19 cellular contexts compared by ENCODE assay signal in the genomic region with DNA sequence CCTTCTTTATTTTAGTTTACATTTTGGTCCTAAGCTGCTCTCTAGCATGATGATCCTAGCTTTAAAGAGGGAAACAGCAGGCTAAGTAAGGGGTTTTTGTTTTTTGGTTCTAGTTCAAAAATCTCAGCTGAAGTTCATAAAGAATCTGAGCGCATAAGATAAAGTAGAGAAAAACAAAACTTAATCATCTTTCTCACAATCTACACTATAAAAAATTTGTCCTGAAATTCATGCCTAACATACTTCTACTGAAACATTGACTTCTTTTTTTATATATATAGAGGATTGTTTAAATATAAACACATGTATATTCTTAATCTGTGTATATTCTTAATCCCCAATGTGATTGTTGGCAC. TPM values are rescaled to one million over a fixed set of nuclear protein-coding genes. Genes with fewer than 3 reads are reported as not detected.
DNase-seq lines count a peak whose midpoint lies in the region; ATAC-seq, FAIRE-seq and TF ChIP-seq lines count a peak whose summit lies in the region.
"Had no signal": no experiment of that assay in that cellular context is flagged by ENCODE, and none has a peak within 500 bp of the region (broad histone marks: within the 10 kb centered on the region; RNA-seq: fewer than 3 reads in every experiment).

No MANE protein-coding gene starts in this region.

- in situ Hi-C loops in K562 (cut with MboI), result no loop called here

- H3K9me3 Mint-ChIP-seq in GM23338, result no peaks in the 10 kb centered on the region
- H3K9me3 Mint-ChIP-seq in neural crest cell, result no peaks in the 10 kb centered on the region
- H3K9me3 Mint-ChIP-seq: mesothelial cell of epicardium, natural killer cell had no signal

- H3K4me3 ChIP-seq in GM23338, result peak overlapping the region; percentile 56
- peak overlapping the region; percentile 68 for H3K4me3 ChIP-seq in NT2/D1 (ENCODE audit: insufficient read length, low read depth)
- peak overlapping the region; percentile 66; the same call in 1 of the 2 replicates for H3K4me3 ChIP-seq in K562
- H3K4me3 ChIP-seq: coronary artery had no signal

- H3K9me1 ChIP-seq in K562 (ENCODE audit: control insufficient read depth, insufficient read depth, low read length), result no peaks in the 10 kb centered on the region

- H3K36me3 Mint-ChIP-seq in GM23338 (ENCODE audit: low read depth) (no peaks in the 10 kb centered on the region; the same call in 1 of the 3 replicates), neural crest cell (ENCODE audit: low read depth) (peaks cover 6% of the 10 kb centered on the region)
- H3K36me3 Mint-ChIP-seq: mesothelial cell of epicardium, natural killer cell had no signal

- H3K4me1 Mint-ChIP-seq in GM23338, result peaks cover 36% of the 10 kb centered on the region
- peaks cover 47% of the 10 kb centered on the region for H3K4me1 Mint-ChIP-seq in neural crest cell

- CTCF ChIA-PET in K562 (lab: Yijun Ruan, JAX; ENCODE audit: low intra/inter-chr PET ratio), result no interaction called here

- H4K20me1 ChIP-seq in GM23338 (replicated peaks; ENCODE audit: insufficient read depth) (no peaks in the 10 kb centered on the region), K562 (replicated peaks; ENCODE audit: control insufficient read depth, insufficient read depth, low read length) (no peaks in the 10 kb centered on the region)

- H3K27ac ChIP-seq in GM23338 (ENCODE audit: low read depth) (0 out of 2 replicates have a peak overlapping the region, but pooled peaks have one; percentile 99), K562 (ENCODE audit: extremely low read depth, low read depth, low read length) (no peak overlapping the region)
- H3K27ac ChIP-seq: coronary artery had no signal

- H3K9me2 ChIP-seq in GM23338 (ENCODE audit: insufficient read depth), result no peaks in the 10 kb centered on the region

- FAIRE-seq in K562 (lab: Jason Lieb, UNC), result no peak
- FAIRE-seq: bronchial epithelial cell, urothelium cell line had no signal

- H3K4me2 ChIP-seq in GM23338, result peak overlapping the region; percentile 74
- peak overlapping the region; percentile 73 for H3K4me2 ChIP-seq in K562 (ENCODE audit: insufficient read depth, low read length)

- no peak for ATAC-seq in GM23338
- no peak for ATAC-seq in K562
- ATAC-seq: activated CD4-positive, alpha-beta T cell treated with anti-CD3 and anti-CD28 coated beads for 36 hours; activated T-cell treated with anti-CD3 and anti-CD28 coated beads, Interleukin-2, amount 50 U/mL, for 4 hours; natural killer cell had no signal

- no peaks in the 10 kb centered on the region for H3F3A ChIP-seq in GM23338 (replicated peaks; ENCODE audit: low read depth)

- 76% methylated on average over 1 of the region's 1 CpG for whole genome bisulfite sequencing in K562 (ENCODE audit: insufficient coverage, low coverage, missing lambda C conversion rate)

- H3K36me3 ChIP-seq in GM23338 (ENCODE audit: insufficient read depth) (no peaks in the 10 kb centered on the region), NT2/D1 (ENCODE audit: insufficient read depth, insufficient read length, low read length) (peaks cover 6% of the 10 kb centered on the region), K562 (ENCODE audit: control insufficient read depth, insufficient read depth, low read length) (0 out of 3 replicates have a peak, but pooled peaks cover 2% of the 10 kb centered on the region)

- intact Hi-C loops in K562 (cut with micrococcal nuclease), result no loop called here

- H3K27ac Mint-ChIP-seq in GM23338 (no peak overlapping the region), neural crest cell (ENCODE audit: unreplicated experiment) (no peak overlapping the region)
- H3K27ac Mint-ChIP-seq: activated CD4-positive, alpha-beta T cell treated with anti-CD3 and anti-CD28 coated beads for 36 hours; CD4-positive, alpha-beta T cell; natural killer cell had no signal

- TF ChIP-seq POLR2A in K562 (conservative IDR thresholded peaks at IDR 0.05), result no peak

- peaks cover 27% of the 10 kb centered on the region for H3K4me1 ChIP-seq in GM23338 (ENCODE audit: insufficient read depth)
- no peaks in the 10 kb centered on the region for H3K4me1 ChIP-seq in NT2/D1 (ENCODE audit: insufficient read depth, insufficient read length)
- peaks cover 2 to 9% of the 10 kb centered on the region in 2 experiments; a peak in 2 of 5 replicates for H3K4me1 ChIP-seq in K562 (replicated peaks in 1 of 2; ENCODE audit: control insufficient read depth in 2 of 2, insufficient read depth in 2 of 2, low read length in 2 of 2)

- H2AFZ ChIP-seq in GM23338 (no peak overlapping the region), K562 (ENCODE audit: low read depth, low read length) (no peak overlapping the region)

- H3K9me3 ChIP-seq in NT2/D1 (ENCODE audit: insufficient read depth, low read length), result no peaks in the 10 kb centered on the region
- no peaks in the 10 kb centered on the region for H3K9me3 ChIP-seq in K562 (replicated peaks; ENCODE audit: control insufficient read depth, insufficient read depth, low read depth, low read length)

- POLR2A ChIA-PET in K562 (lab: Yijun Ruan, JAX), result interaction anchor here (0.6 to 0.9 kb wide), 4 partner anchors 13 to 348 kb away, joined by 3 to 6 read pairs (median 3); a partner anchor contains a TSS

- H3K9ac ChIP-seq in NT2/D1 (ENCODE audit: insufficient read length, low read depth) (no peak overlapping the region), K562 (ENCODE audit: insufficient read depth in 1 of 2, low read depth in 2 of 2, low read length in 2 of 2) (peak overlapping the region in 1 of 2 experiments; percentile 98; a peak in 2 of 4 replicates)

- H3K4me3 Mint-ChIP-seq in GM23338 (peak overlapping the region; percentile 84), neural crest cell (peak overlapping the region; percentile 90)
- H3K4me3 Mint-ChIP-seq: activated CD4-positive, alpha-beta T cell treated with anti-CD3 and anti-CD28 coated beads for 36 hours; activated T-cell treated with anti-CD3 and anti-CD28 coated beads, Interleukin-2, amount 50 U/mL, for 4 hours; natural killer cell had no signal

- BruUV-seq in K562 (replicated peaks; lab: Mats Ljungman, UMichigan), result no TSS peak

- no peak for TF ChIP-seq EP300 in K562 (IDR thresholded peaks at IDR 0.05; ENCODE audit: low read length)

- H3K27me3 ChIP-seq in GM23338 (ENCODE audit: insufficient read depth), result no peaks in the 10 kb centered on the region
- no peaks in the 10 kb centered on the region for H3K27me3 ChIP-seq in NT2/D1 (ENCODE audit: insufficient read depth, insufficient read length)
- H3K27me3 ChIP-seq in K562 (ENCODE audit: control insufficient read depth in 2 of 2, insufficient read depth in 2 of 2, low read length in 2 of 2), result no peaks in the 10 kb centered on the region

- H3K27me3 Mint-ChIP-seq in GM23338 (ENCODE audit: insufficient read depth, low read depth, poor library complexity), result peaks cover 10% of the 10 kb centered on the region
- peaks cover 4% of the 10 kb centered on the region for H3K27me3 Mint-ChIP-seq in neural crest cell (ENCODE audit: low read depth)

- DNase-seq in GM23338 (ENCODE audit: low spot score), result no peak
- no peak for DNase-seq in NT2/D1 (ENCODE audit: low read depth, low spot score)
- no peak for DNase-seq in K562 (ENCODE audit: extremely low read depth in 1 of 4, low spot score in 3 of 4)
- DNase-seq in neural crest cell (ENCODE audit: low read depth, low spot score), result no peak
- DNase-seq in NCI-H526 treated with DMSO at 0.1 percent for 48 hours (lab: John Stamatoyannopoulos, UW), result no peak
- no peak for DNase-seq in putamen (ENCODE audit: low spot score)
- no peak for DNase-seq in COR-L47 (lab: John Stamatoyannopoulos, UW)
- DNase-seq: activated CD4-positive, alpha-beta T cell treated with anti-CD3 and anti-CD28 coated beads for 36 hours; activated naive CD4-positive, alpha-beta T cell; activated T-cell treated with anti-CD3 and anti-CD28 coated beads, Interleukin-2, amount 50 U/mL, for 4 hours; CD4-positive, alpha-beta T cell; natural killer cell; NCI-H1436; posterior cingulate gyrus; SHP77 had no signal

- TF ChIP-seq CTCF in GM23338 (conservative IDR thresholded peaks at IDR 0.05; ENCODE audit: low read depth in 2 of 2) (no peak), K562 (IDR thresholded peaks at IDR 0.05 in 2 of 3, conservative IDR thresholded peaks at IDR 0.05 in 1 of 3; ENCODE audit: insufficient read depth in 2 of 3, low read depth in 1 of 3, low read length in 3 of 3) (no peak), neural crest cell (conservative IDR thresholded peaks at IDR 0.05) (no peak)

- peaks cover 63% of the 10 kb centered on the region for H3K79me2 ChIP-seq in GM23338 (replicated peaks; ENCODE audit: insufficient read depth)
- peaks cover 66% of the 10 kb centered on the region for H3K79me2 ChIP-seq in K562 (ENCODE audit: control insufficient read depth, insufficient read depth, low read length)

- TF ChIP-seq RAD21 in K562 (CRISPR knock-in tag; conservative IDR thresholded peaks at IDR 0.05 in 1 of 2, IDR thresholded peaks at IDR 0.05 in 1 of 2), result no peak

RNA-seq across cellular contexts. Expression of a gene that starts 6.9 kb away (rescaled TPM):
- total RNA-seq in GM23338 (2014; rRNA removed; shearing (Covaris generic)), result 183 and 209 TPM in 2 replicates
- polyA plus RNA-seq in GM23338 (2016; fragmentation: Nextera tagmentation; extraction: Ambion mirVana) (47.1 and 52.0 TPM in 2 replicates), K562 (2011; rRNA removed) (53.2 and 61.4 TPM in 2 replicates), K562 (2014; fragmentation: Illumina TruSeq; extraction: Trizol) (67.9 and 88.1 TPM in 2 replicates), K562 (2014; fragmentation: Nextera tagmentation; extraction: Ambion mirVana) (1 to 10 TPM; 8.4 to 8.5 TPM), K562 (2014; rRNA removed) (45.3 and 55.8 TPM in 2 replicates)
- total RNA-seq in K562 (2011; cell fraction: chromatin; rRNA removed; ENCODE audit: low replicate concordance), result 95.3 and 272 TPM in 2 replicates
- total RNA-seq in K562 (2011; cell fraction: nucleolus; rRNA removed), result 53.0 and 62.1 TPM in 2 replicates
- 111 and 181 TPM in 2 replicates for total RNA-seq in K562 (2011; cell fraction: nucleoplasm; rRNA removed)
- total RNA-seq in K562 (2014; rRNA removed) (46.0 and 49.5 TPM in 2 replicates), K562 (2014; rRNA removed; fragmentation: Illumina TruSeq; extraction: Trizol) (79.0 and 82.8 TPM in 2 replicates), K562 (2015; rRNA removed; fragmentation: Illumina TruSeq; extraction: Trizol) (62.9 and 71.4 TPM in 2 replicates), K562 (2021) (61.2 and 62.9 TPM in 2 replicates), neural crest cell (117 and 118 TPM in 2 replicates)
- polyA plus RNA-seq in K562 (2011; cell fraction: cytosol; rRNA removed), result 34.6 and 39.6 TPM in 2 replicates
- polyA plus RNA-seq in K562 (2011; cell fraction: nucleus; rRNA removed), result 46.4 and 48.8 TPM in 2 replicates
- polyA plus RNA-seq in K562 (2012), result 38.8 and 43.7 TPM in 2 replicates
- 92.7 and 97.6 TPM in 2 replicates for polyA minus RNA-seq in K562 (2011; rRNA and poly(A)+ RNA removed)
- 46.0 and 65.1 TPM in 2 replicates for polyA minus RNA-seq in K562 (2011; cell fraction: cytosol; rRNA and poly(A)+ RNA removed)
- 38.0 and 61.4 TPM in 2 replicates for polyA minus RNA-seq in K562 (2011; cell fraction: nucleus; rRNA and poly(A)+ RNA removed)
- total RNA-seq: CD4-positive, alpha-beta T cell had no signal

RNA-seq across cellular contexts. Expression of a gene that starts 54.6 kb away (rescaled TPM):
- 82.6 and 118 TPM in 2 replicates for total RNA-seq in GM23338 (2014; rRNA removed; shearing (Covaris generic))
- polyA plus RNA-seq in GM23338 (2016; fragmentation: Nextera tagmentation; extraction: Ambion mirVana), result 271 and 274 TPM in 2 replicates
- 51.8 and 162 TPM in 2 replicates for total RNA-seq in K562 (2011; cell fraction: chromatin; rRNA removed; ENCODE audit: low replicate concordance)
- 33.2 and 42.4 TPM in 2 replicates for total RNA-seq in K562 (2011; cell fraction: nucleolus; rRNA removed)
- total RNA-seq in K562 (2011; cell fraction: nucleoplasm; rRNA removed), result 76.3 and 99.3 TPM in 2 replicates
- 22.7 and 28.3 TPM in 2 replicates for total RNA-seq in K562 (2014; rRNA removed)
- total RNA-seq in K562 (2014; rRNA removed; fragmentation: Illumina TruSeq; extraction: Trizol), result 73.9 and 76.3 TPM in 2 replicates
- 61.0 and 77.3 TPM in 2 replicates for total RNA-seq in K562 (2015; rRNA removed; fragmentation: Illumina TruSeq; extraction: Trizol)
- total RNA-seq in K562 (2021), result 81.6 and 82.3 TPM in 2 replicates
- 62.2 and 64.6 TPM in 2 replicates for polyA plus RNA-seq in K562 (2011; rRNA removed)
- 29.8 and 33.3 TPM in 2 replicates for polyA plus RNA-seq in K562 (2011; cell fraction: cytosol; rRNA removed)
- 65.6 and 70.0 TPM in 2 replicates for polyA plus RNA-seq in K562 (2011; cell fraction: nucleus; rRNA removed)
- polyA plus RNA-seq in K562 (2012), result 48.1 and 75.7 TPM in 2 replicates
- 118 and 210 TPM in 2 replicates for polyA plus RNA-seq in K562 (2014; fragmentation: Illumina TruSeq; extraction: Trizol)
- polyA plus RNA-seq in K562 (2014; fragmentation: Nextera tagmentation; extraction: Ambion mirVana), result 10 to 100 TPM; 54.4 to 58.6 TPM
- 89.0 and 90.4 TPM in 2 replicates for polyA plus RNA-seq in K562 (2014; rRNA removed)
- 61.0 and 69.6 TPM in 2 replicates for polyA minus RNA-seq in K562 (2011; rRNA and poly(A)+ RNA removed)
- 47.4 and 52.8 TPM in 2 replicates for polyA minus RNA-seq in K562 (2011; cell fraction: cytosol; rRNA and poly(A)+ RNA removed)
- polyA minus RNA-seq in K562 (2011; cell fraction: nucleus; rRNA and poly(A)+ RNA removed), result 45.2 and 70.3 TPM in 2 replicates
- 120 and 132 TPM in 2 replicates for total RNA-seq in neural crest cell
